In genomic region chr3:87696276-87697013, GRCh38 we compare ENCODE assay signal across 12 cellular contexts.
"Had no signal": no experiment of that assay in that cellular context is flagged by ENCODE, and none has a peak within 500 bp of the region (broad histone marks: within the 10 kb centered on the region; RNA-seq: fewer than 3 reads in every experiment).

No MANE protein-coding gene starts in this region.

- H3K4me3 Mint-ChIP-seq: activated B cell treated with CpG ODN at 0.5 μM for 24 hours; activated naive CD4-positive, alpha-beta T cell treated with anti-CD3 and anti-CD28 coated beads for 36 hours; activated T-helper 17 cell treated with anti-CD3 and anti-CD28 coated beads, Interleukin-2, amount 50 U/mL, for 72 hours had no signal

- ATAC-seq: activated T-helper 17 cell treated with anti-CD3 and anti-CD28 coated beads, Interleukin-2, amount 50 U/mL, for 72 hours; heart right ventricle; left lobe of liver had no signal

- H3K9me3 ChIP-seq: colonic mucosa, heart right ventricle, ovary, stomach had no signal

- H3K4me3 ChIP-seq: colonic mucosa, heart right ventricle, ovary, stomach had no signal

- H3K27me3 ChIP-seq: colonic mucosa, heart right ventricle, ovary, stomach had no signal

- DNase-seq: activated B cell treated with CpG ODN at 0.5 μM for 24 hours; activated CD4-positive, alpha-beta T cell treated with anti-CD3 and anti-CD28 coated beads, Interleukin-2, amount 50 U/mL, for 1 hour; activated naive CD4-positive, alpha-beta T cell treated with anti-CD3 and anti-CD28 coated beads for 36 hours; activated T-cell treated with anti-CD3 and anti-CD28 coated beads for 4 hours; colonic mucosa; effector CD4-positive, alpha-beta T cell; heart right ventricle; ovary; stimulated activated CD4-positive, alpha-beta T cell treated with anti-CD3 and anti-CD28 coated beads, Interleukin-2, amount 100 ng/mL, for 48 hours; stomach had no signal

- H3K27me3 Mint-ChIP-seq: activated B cell treated with CpG ODN at 0.5 μM for 24 hours; activated T-helper 17 cell treated with anti-CD3 and anti-CD28 coated beads, Interleukin-2, amount 50 U/mL, for 72 hours had no signal

- H3K4me1 Mint-ChIP-seq: activated B cell treated with CpG ODN at 0.5 μM for 24 hours; activated T-helper 17 cell treated with anti-CD3 and anti-CD28 coated beads, Interleukin-2, amount 50 U/mL, for 72 hours had no signal

- H3K9me3 Mint-ChIP-seq: activated B cell treated with CpG ODN at 0.5 μM for 24 hours; activated naive CD4-positive, alpha-beta T cell treated with anti-CD3 and anti-CD28 coated beads for 36 hours; activated T-helper 17 cell treated with anti-CD3 and anti-CD28 coated beads, Interleukin-2, amount 50 U/mL, for 72 hours had no signal

- H3K36me3 ChIP-seq: colonic mucosa, heart right ventricle, ovary, stomach had no signal

- H3K27ac Mint-ChIP-seq: activated B cell treated with CpG ODN at 0.5 μM for 24 hours; activated naive CD4-positive, alpha-beta T cell treated with anti-CD3 and anti-CD28 coated beads for 36 hours; activated T-helper 17 cell treated with anti-CD3 and anti-CD28 coated beads, Interleukin-2, amount 50 U/mL, for 72 hours had no signal

- H3K4me1 ChIP-seq: colonic mucosa, heart right ventricle, stomach had no signal

- H3K27ac ChIP-seq: colonic mucosa, heart right ventricle, ovary, stomach had no signal
